ENCODE assay signal across 11 cellular contexts in genomic region chr2:75055820-75056675, GRCh38.
DNase-seq lines count a peak whose midpoint lies in the region; ATAC-seq and TF ChIP-seq lines count a peak whose summit lies in the region.
"Had no signal": no experiment of that assay in that cellular context is flagged by ENCODE, and none has a peak within 500 bp of the region (broad histone marks: within the 10 kb centered on the region; RNA-seq: fewer than 3 reads in every experiment).

No MANE protein-coding gene starts in this region.

- no peaks in the 10 kb centered on the region for H3K9me3 ChIP-seq in SJSA1 (replicated peaks)
- H3K9me3 ChIP-seq: tibial artery had no signal

- CTCF ChIA-PET in HEK293T (lab: Yijun Ruan, JAX) = no interaction called here

- H3K36me3 ChIP-seq in SJSA1 = no peaks in the 10 kb centered on the region
- H3K36me3 ChIP-seq: tibial artery had no signal

- H3K4me1 ChIP-seq in SJSA1 (replicated peaks) = peaks cover 37% of the 10 kb centered on the region

- ATAC-seq in HG02623 (IDR thresholded peaks at IDR 0.05; ENCODE audit: unreplicated experiment) = peak; percentile 51
- peak; percentile 54 for ATAC-seq in stimulated activated effector memory CD8-positive, alpha-beta T cell treated with anti-CD3 and anti-CD28 coated beads, Interleukin-12 subunit alpha, Interleukin-12 subunit beta, amount 100 ng/mL, for 72 hours

- H3K4me3 Mint-ChIP-seq in stimulated activated effector memory CD8-positive, alpha-beta T cell treated with anti-CD3 and anti-CD28 coated beads, Interleukin-12 subunit alpha, Interleukin-12 subunit beta, amount 100 ng/mL, for 72 hours = no peak overlapping the region
- H3K4me3 Mint-ChIP-seq: activated B cell treated with CpG ODN at 0.5 μM for 24 hours had no signal

- POLR2A ChIA-PET in HEK293T (lab: Yijun Ruan, JAX) = no interaction called here

- no peak overlapping the region for H3K4me3 ChIP-seq in SJSA1
- H3K4me3 ChIP-seq: tibial artery had no signal

- no peaks in the 10 kb centered on the region for H3K36me3 Mint-ChIP-seq in stimulated activated effector memory CD8-positive, alpha-beta T cell treated with anti-CD3 and anti-CD28 coated beads, Interleukin-12 subunit alpha, Interleukin-12 subunit beta, amount 100 ng/mL, for 72 hours

- H3K27ac Mint-ChIP-seq in stimulated activated effector memory CD8-positive, alpha-beta T cell treated with anti-CD3 and anti-CD28 coated beads, Interleukin-12 subunit alpha, Interleukin-12 subunit beta, amount 100 ng/mL, for 72 hours = no peak overlapping the region
- H3K27ac Mint-ChIP-seq: activated B cell treated with CpG ODN at 0.5 μM for 24 hours had no signal

- H3K4me1 Mint-ChIP-seq in stimulated activated effector memory CD8-positive, alpha-beta T cell treated with anti-CD3 and anti-CD28 coated beads, Interleukin-12 subunit alpha, Interleukin-12 subunit beta, amount 100 ng/mL, for 72 hours = no peaks in the 10 kb centered on the region
- H3K4me1 Mint-ChIP-seq: activated B cell treated with CpG ODN at 0.5 μM for 24 hours had no signal

- peak overlapping the region; percentile 97 for H3K27ac ChIP-seq in SJSA1
- H3K27ac ChIP-seq: tibial artery had no signal

- no peaks in the 10 kb centered on the region for H3K9me3 Mint-ChIP-seq in stimulated activated effector memory CD8-positive, alpha-beta T cell treated with anti-CD3 and anti-CD28 coated beads, Interleukin-12 subunit alpha, Interleukin-12 subunit beta, amount 100 ng/mL, for 72 hours
- H3K9me3 Mint-ChIP-seq: activated B cell treated with CpG ODN at 0.5 μM for 24 hours had no signal

- H3K27me3 ChIP-seq in SJSA1 (replicated peaks) = no peaks in the 10 kb centered on the region
- H3K27me3 ChIP-seq: tibial artery had no signal

- peak; percentile 23 for DNase-seq in NCI-H2171 treated with DMSO at 0.1 percent for 48 hours (lab: John Stamatoyannopoulos, UW)
- no peak for DNase-seq in NCI-H2171 (lab: John Stamatoyannopoulos, UW)
- peak; percentile 79 to 97 for DNase-seq in SJSA1 (ENCODE audit: low read depth in 1 of 2, low spot score in 2 of 2)
- DNase-seq in stimulated activated effector memory CD8-positive, alpha-beta T cell treated with anti-CD3 and anti-CD28 coated beads, Interleukin-12 subunit alpha, Interleukin-12 subunit beta, amount 100 ng/mL, for 72 hours (ENCODE audit: low spot score in 2 of 2) = no peak
- no peak for DNase-seq in HEK293T (ENCODE audit: extremely low spot score)
- DNase-seq in hypothalamus (lab: John Stamatoyannopoulos, UW) = no peak
- DNase-seq in NCI-H187 (lab: John Stamatoyannopoulos, UW) = no peak
- DNase-seq: activated B cell treated with CpG ODN at 0.5 μM for 24 hours, NCI-H1436, tibial artery had no signal

TF ChIP-seq in HEK293T, 16 proteins besides CTCF, POLR2A, EP300 and RAD21:
- TF ChIP-seq L3MBTL2 (conservative IDR thresholded peaks at IDR 0.05) (no peak), HDGF (IDR thresholded peaks at IDR 0.05; ENCODE audit: borderline replicate concordance) (no peak), FOXA1 (IDR thresholded peaks at IDR 0.05) (no peak), FOXM1 (IDR thresholded peaks at IDR 0.05; ENCODE audit: borderline replicate concordance) (no peak), ARNT (IDR thresholded peaks at IDR 0.05) (no peak), NFRKB (IDR thresholded peaks at IDR 0.05) (no peak), BHLHE40 (IDR thresholded peaks at IDR 0.05; ENCODE audit: borderline replicate concordance) (no peak), CTBP1 (IDR thresholded peaks at IDR 0.05; ENCODE audit: borderline replicate concordance) (no peak), PKNOX1 (IDR thresholded peaks at IDR 0.05) (no peak), TARDBP (IDR thresholded peaks at IDR 0.05) (no peak), ZNF384 (IDR thresholded peaks at IDR 0.05) (no peak), SP1 (IDR thresholded peaks at IDR 0.05) (no peak)

Comparison
In these comparisons a context has a peak if more than half of its experiments do, and no peak if none do; other contexts are left out.
1. DNase-seq: peak in NCI-H2171 treated with DMSO at 0.1 percent for 48 hours (single experiment) and SJSA1 (2 of 2); none in NCI-H2171 (single experiment), stimulated activated effector memory CD8-positive, alpha-beta T cell treated with anti-CD3 and anti-CD28 coated beads, Interleukin-12 subunit alpha, Interleukin-12 subunit beta, amount 100 ng/mL, for 72 hours (0 of 2), HEK293T (single experiment), hypothalamus (0 of 51) and NCI-H187 (0 of 2).